In the genomic region with DNA sequence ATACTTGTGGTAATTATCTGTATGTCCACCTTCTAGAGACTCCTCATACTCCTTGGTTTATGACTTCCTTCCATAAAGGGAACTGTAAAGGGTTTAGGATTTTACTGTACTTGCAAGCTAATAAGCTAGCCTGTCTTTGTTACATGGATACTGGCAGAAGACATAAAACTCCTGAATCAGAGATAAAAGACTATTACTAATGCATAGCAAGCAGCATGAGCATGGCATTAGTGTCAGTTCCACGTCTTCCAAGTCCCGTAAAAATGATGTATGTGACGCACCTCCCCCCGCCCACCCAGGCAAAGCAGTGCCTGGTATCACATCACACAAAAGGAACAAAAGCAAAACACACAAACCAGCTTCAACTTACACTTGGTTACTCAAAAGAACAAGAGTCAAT, we compare ENCODE assay signal across 16 cellular contexts.
"Had no signal": no experiment of that assay in that cellular context is flagged by ENCODE, and none has a peak within 500 bp of the region (broad histone marks: within the 10 kb centered on the region; RNA-seq: fewer than 3 reads in every experiment).

No MANE protein-coding gene starts in this region.

- H3K4me3 ChIP-seq: hepatocyte, left ventricle myocardium inferior, right atrium auricular region, skin epidermis, upper lobe of right lung had no signal

- H3K9me3 ChIP-seq: left ventricle myocardium inferior, right atrium auricular region, upper lobe of right lung had no signal

- H3K27ac ChIP-seq: hepatocyte, left ventricle myocardium inferior, right atrium auricular region, skin epidermis, upper lobe of right lung, VCaP had no signal

- H3K4me1 Mint-ChIP-seq: activated naive CD4-positive, alpha-beta T cell treated with anti-CD3 and anti-CD28 coated beads, Interleukin-2, amount 10 ng/mL, durations not matched to agents 7 days and 5 days; natural killer cell; T-cell had no signal

- H3K36me3 Mint-ChIP-seq: activated CD4-positive, alpha-beta memory T cell treated with anti-CD3 and anti-CD28 coated beads for 36 hours; activated naive CD4-positive, alpha-beta T cell treated with anti-CD3 and anti-CD28 coated beads, Interleukin-2, amount 10 ng/mL, durations not matched to agents 7 days and 5 days; natural killer cell; T-cell had no signal

- H3K9me3 Mint-ChIP-seq: activated CD4-positive, alpha-beta memory T cell treated with anti-CD3 and anti-CD28 coated beads for 36 hours; activated naive CD4-positive, alpha-beta T cell treated with anti-CD3 and anti-CD28 coated beads, Interleukin-2, amount 10 ng/mL, durations not matched to agents 7 days and 5 days; activated T-cell treated with anti-CD3 and anti-CD28 coated beads, Interleukin-2, amount 50 U/mL, for 24 hours; T-cell had no signal

- H3K27ac Mint-ChIP-seq: activated CD4-positive, alpha-beta memory T cell treated with anti-CD3 and anti-CD28 coated beads for 36 hours; activated naive CD4-positive, alpha-beta T cell treated with anti-CD3 and anti-CD28 coated beads, Interleukin-2, amount 10 ng/mL, durations not matched to agents 7 days and 5 days; activated T-cell treated with anti-CD3 and anti-CD28 coated beads, Interleukin-2, amount 50 U/mL, for 24 hours; natural killer cell; progenitor cell of endocrine pancreas; T-cell had no signal

- DNase-seq: activated CD4-positive, alpha-beta memory T cell treated with anti-CD3 and anti-CD28 coated beads for 36 hours; activated naive CD4-positive, alpha-beta T cell treated with anti-CD3 and anti-CD28 coated beads, Interleukin-2, amount 10 ng/mL, durations not matched to agents 7 days and 5 days; activated T-cell treated with anti-CD3 and anti-CD28 coated beads, Interleukin-2, amount 50 U/mL, for 24 hours; kidney; left ventricle myocardium inferior; natural killer cell; stimulated activated CD4-positive, alpha-beta T cell treated with anti-CD3 and anti-CD28 coated beads, Interleukin-4, amount 100 ng/mL, for 24 hours; stimulated activated naive CD4-positive, alpha-beta T cell treated with Interleukin-2 at 50 U/mL for 16 hours; T-cell; T1000; upper lobe of right lung had no signal

- H3K27me3 ChIP-seq: hepatocyte, right atrium auricular region, upper lobe of right lung had no signal

- H3K27me3 Mint-ChIP-seq: activated naive CD4-positive, alpha-beta T cell treated with anti-CD3 and anti-CD28 coated beads, Interleukin-2, amount 10 ng/mL, durations not matched to agents 7 days and 5 days; progenitor cell of endocrine pancreas had no signal

- H3K4me1 ChIP-seq: left ventricle myocardium inferior, right atrium auricular region, upper lobe of right lung had no signal

- H3K4me3 Mint-ChIP-seq: activated CD4-positive, alpha-beta memory T cell treated with anti-CD3 and anti-CD28 coated beads for 36 hours; activated naive CD4-positive, alpha-beta T cell treated with anti-CD3 and anti-CD28 coated beads, Interleukin-2, amount 10 ng/mL, durations not matched to agents 7 days and 5 days; activated T-cell treated with anti-CD3 and anti-CD28 coated beads, Interleukin-2, amount 50 U/mL, for 24 hours; natural killer cell; T-cell had no signal

- H3K36me3 ChIP-seq: left ventricle myocardium inferior, right atrium auricular region had no signal

- ATAC-seq: natural killer cell, T-cell, upper lobe of right lung had no signal
